ENCODE assay signal across 8 cellular contexts in the genomic region with DNA sequence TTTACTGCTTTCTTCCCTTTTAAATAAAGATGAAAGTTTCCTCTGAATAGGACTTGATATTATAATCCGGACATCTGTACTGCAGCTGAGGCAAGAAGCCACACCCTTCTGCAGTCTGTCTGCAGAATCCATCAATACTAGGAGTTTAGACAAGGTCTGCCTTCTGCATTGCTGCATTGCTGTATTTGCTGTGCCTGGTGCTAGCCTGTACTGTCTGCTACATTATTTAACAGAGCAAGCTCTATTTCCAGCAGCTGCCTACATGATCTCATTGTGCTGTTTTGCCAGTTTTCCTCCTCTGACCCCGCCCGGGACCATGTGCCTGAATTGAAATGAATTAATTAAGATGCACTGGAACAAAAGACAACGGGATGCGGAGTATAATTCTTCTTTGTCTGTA. TPM values are rescaled to one million over a fixed set of nuclear protein-coding genes. Genes with fewer than 3 reads are reported as not detected.
DNase-seq lines count a peak whose midpoint lies in the region; ATAC-seq and TF ChIP-seq lines count a peak whose summit lies in the region.

No MANE protein-coding gene starts in this region.

- no peaks in the 10 kb centered on the region for H3K27me3 Mint-ChIP-seq in stimulated activated naive CD8-positive, alpha-beta T cell treated with anti-CD3 and anti-CD28 coated beads, Interleukin-15, Interleukin-2, amounts not matched to agents 100 ng/mL and 50 ng/mL, for 24 hours
- no peaks in the 10 kb centered on the region for H3K27me3 Mint-ChIP-seq in naive thymus-derived CD4-positive, alpha-beta T cell

- POLR2A ChIA-PET in naive thymus-derived CD4-positive, alpha-beta T cell (lab: Charles Lee) = interaction anchor here (2.0 to 5.9 kb wide), 4 partner anchors 10 to 56 kb away, joined by 9 to 226 read pairs (median 29); partner anchors contain the start of gene TUBA1B

- peak overlapping the region; percentile 90 for H3K4me3 Mint-ChIP-seq in stimulated activated naive CD8-positive, alpha-beta T cell treated with anti-CD3 and anti-CD28 coated beads, Interleukin-15, Interleukin-2, amounts not matched to agents 100 ng/mL and 50 ng/mL, for 24 hours
- H3K4me3 Mint-ChIP-seq in naive thymus-derived CD4-positive, alpha-beta T cell = peak overlapping the region in 9 of 10 donors; percentile 16 to 99 (median 95)

- no peak for TF ChIP-seq CTCF in esophagus squamous epithelium (IDR thresholded peaks at IDR 0.05)

- peaks cover 0 to 32% (median 0%) of the 10 kb centered on the region in 3 donors for H3K36me3 ChIP-seq in esophagus squamous epithelium
- peaks cover 4 to 29% (median 7%) of the 10 kb centered on the region in 3 experiments for H3K36me3 ChIP-seq in naive thymus-derived CD4-positive, alpha-beta T cell (ENCODE audit: control insufficient read depth in 2 of 3, insufficient read depth in 3 of 3, low read length in 3 of 3)

- no peak for TF ChIP-seq POLR2A in esophagus squamous epithelium (IDR thresholded peaks at IDR 0.05)

- H3K27ac ChIP-seq in esophagus squamous epithelium = peak overlapping the region in 2 of 4 donors; percentile 92 to 99
- peak overlapping the region; percentile 99 for H3K27ac ChIP-seq in naive thymus-derived CD4-positive, alpha-beta T cell (ENCODE audit: low read depth, low read length)

- peaks cover 18% of the 10 kb centered on the region for H3K36me3 Mint-ChIP-seq in stimulated activated naive CD8-positive, alpha-beta T cell treated with anti-CD3 and anti-CD28 coated beads, Interleukin-15, Interleukin-2, amounts not matched to agents 100 ng/mL and 50 ng/mL, for 24 hours (ENCODE audit: low read depth)
- peaks cover 0 to 29% (median 19%) of the 10 kb centered on the region in 5 donors for H3K36me3 Mint-ChIP-seq in naive thymus-derived CD4-positive, alpha-beta T cell

- no peaks in the 10 kb centered on the region for H3K9me3 ChIP-seq in esophagus squamous epithelium
- no peaks in the 10 kb centered on the region for H3K9me3 ChIP-seq in naive thymus-derived CD4-positive, alpha-beta T cell (ENCODE audit: control insufficient read depth in 2 of 3, low read length in 3 of 3)

- H3K27me3 ChIP-seq in esophagus squamous epithelium = no peaks in the 10 kb centered on the region
- H3K27me3 ChIP-seq in naive thymus-derived CD4-positive, alpha-beta T cell (ENCODE audit: control insufficient read depth in 2 of 2, insufficient read depth in 2 of 2, low read length in 2 of 2) = no peaks in the 10 kb centered on the region

- H3K9me3 Mint-ChIP-seq in stimulated activated naive CD8-positive, alpha-beta T cell treated with anti-CD3 and anti-CD28 coated beads, Interleukin-15, Interleukin-2, amounts not matched to agents 100 ng/mL and 50 ng/mL, for 24 hours = no peaks in the 10 kb centered on the region
- peaks cover 0 to 15% (median 0%) of the 10 kb centered on the region in 11 donors for H3K9me3 Mint-ChIP-seq in naive thymus-derived CD4-positive, alpha-beta T cell

- H3K4me3 ChIP-seq in esophagus squamous epithelium = peak overlapping the region in 3 of 4 donors; percentile 66 to 98 (median 96)
- no peak overlapping the region for H3K4me3 ChIP-seq in naive thymus-derived CD4-positive, alpha-beta T cell (ENCODE audit: low read length)

- H3K4me1 ChIP-seq in esophagus squamous epithelium = peaks cover 0 to 33% (median 13%) of the 10 kb centered on the region in 3 donors
- H3K4me1 ChIP-seq in naive thymus-derived CD4-positive, alpha-beta T cell (ENCODE audit: control insufficient read depth in 2 of 2, insufficient read depth in 2 of 2, low read length in 2 of 2) = peaks cover 7 to 12% of the 10 kb centered on the region in 2 donors

- DNase-seq in stimulated activated naive CD8-positive, alpha-beta T cell treated with anti-CD3 and anti-CD28 coated beads, Interleukin-15, Interleukin-2, amounts not matched to agents 100 U/mL and 50 U/mL, for 24 hours = no peak
- DNase-seq in SK-N-DZ (ENCODE audit: low spot score) (peak; percentile 65), esophagus squamous epithelium (lab: John Stamatoyannopoulos, UW) (no peak), NOMO-1 treated with dmso at 0.1 percent for 144 hours (lab: John Stamatoyannopoulos, UW; ENCODE audit: unreplicated experiment) (no peak)
- DNase-seq in naive thymus-derived CD4-positive, alpha-beta T cell = peak in 3 of 9 donors; percentile 11 to 25 (median 18)
- no peak for DNase-seq in effector CD4-positive, alpha-beta T cell

- CTCF ChIA-PET in naive thymus-derived CD4-positive, alpha-beta T cell (lab: Charles Lee) = interaction anchor here (0.6 to 2.1 kb wide), 3 partner anchors 28 to 91 kb away, joined by 3 to 11 read pairs (median 4); partner anchors contain the start of gene TUBA1B

- intact Hi-C loops in esophagus squamous epithelium (cut with DNase I) = loop anchor here (10.0 kb wide), 1 partner anchor 48 kb away; no protein-coding TSS in a partner anchor
- intact Hi-C loops in naive thymus-derived CD4-positive, alpha-beta T cell (cut with micrococcal nuclease) = loop anchor here in 1 of 2 donors (5.0 kb wide), 2 partner anchors 125 to 555 kb away; partner anchors contain the start of genes KMT2D and TMBIM6

- ATAC-seq in stimulated activated naive CD8-positive, alpha-beta T cell treated with anti-CD3 and anti-CD28 coated beads, Interleukin-15, Interleukin-2, amounts not matched to agents 100 U/mL and 50 U/mL, for 24 hours = no peak
- no peak for ATAC-seq in naive thymus-derived CD4-positive, alpha-beta T cell
- ATAC-seq in GM18502 (IDR thresholded peaks at IDR 0.05; ENCODE audit: poor library complexity, unreplicated experiment) = no peak

- H3K4me1 Mint-ChIP-seq in stimulated activated naive CD8-positive, alpha-beta T cell treated with anti-CD3 and anti-CD28 coated beads, Interleukin-15, Interleukin-2, amounts not matched to agents 100 ng/mL and 50 ng/mL, for 24 hours (ENCODE audit: low read depth) = peaks cover 19% of the 10 kb centered on the region
- H3K4me1 Mint-ChIP-seq in naive thymus-derived CD4-positive, alpha-beta T cell = peaks cover 11 to 32% (median 26%) of the 10 kb centered on the region in 7 donors

- WGBS in esophagus squamous epithelium, 2 donors = 14 to 44% methylated on average over 5 of the region's 5 CpGs

- H3K27ac Mint-ChIP-seq in stimulated activated naive CD8-positive, alpha-beta T cell treated with anti-CD3 and anti-CD28 coated beads, Interleukin-15, Interleukin-2, amounts not matched to agents 100 ng/mL and 50 ng/mL, for 24 hours = no peak overlapping the region
- peak overlapping the region; percentile 33 to 100 (median 98) for H3K27ac Mint-ChIP-seq in naive thymus-derived CD4-positive, alpha-beta T cell

RNA-seq across cellular contexts. Expression of gene TUBA1A, which starts 1.7 kb away (rescaled TPM):
- 3,823 and 4,070 TPM in 2 replicates for polyA plus RNA-seq in SK-N-DZ (2014; cell fraction: cytosol; rRNA removed)
- 973 and 1,840 TPM in 2 replicates for polyA plus RNA-seq in SK-N-DZ (2014; cell fraction: nucleus; rRNA removed)
- 10 to 100 TPM; 14.5 to 91.0 (median 46.2) TPM for total RNA-seq in esophagus squamous epithelium
- total RNA-seq in naive thymus-derived CD4-positive, alpha-beta T cell = 100 to 1,000 TPM in 2 of 5 experiments, 10 to 100 TPM in 3; 61.8 to 492 (median 98.8) TPM
- 100 to 1,000 TPM; 176 to 178 TPM for polyA plus RNA-seq in naive thymus-derived CD4-positive, alpha-beta T cell

RNA-seq across cellular contexts. Expression of gene TUBA1B, which starts 56.0 kb away (rescaled TPM):
- 4,089 and 4,487 TPM in 2 replicates for polyA plus RNA-seq in SK-N-DZ (2014; cell fraction: cytosol; rRNA removed)
- 1,364 and 1,619 TPM in 2 replicates for polyA plus RNA-seq in SK-N-DZ (2014; cell fraction: nucleus; rRNA removed)
- total RNA-seq in esophagus squamous epithelium = 100 to 1,000 TPM; 414 to 957 (median 699) TPM
- total RNA-seq in naive thymus-derived CD4-positive, alpha-beta T cell = 1,000 to 10,000 TPM in 1 of 5 experiments, 100 to 1,000 TPM in 4; 124 to 1,463 (median 279) TPM
- 100 to 1,000 TPM; 473 to 648 TPM for polyA plus RNA-seq in naive thymus-derived CD4-positive, alpha-beta T cell
